Comparison of ENCODE assay signal across 1 cellular context in the genomic region with DNA sequence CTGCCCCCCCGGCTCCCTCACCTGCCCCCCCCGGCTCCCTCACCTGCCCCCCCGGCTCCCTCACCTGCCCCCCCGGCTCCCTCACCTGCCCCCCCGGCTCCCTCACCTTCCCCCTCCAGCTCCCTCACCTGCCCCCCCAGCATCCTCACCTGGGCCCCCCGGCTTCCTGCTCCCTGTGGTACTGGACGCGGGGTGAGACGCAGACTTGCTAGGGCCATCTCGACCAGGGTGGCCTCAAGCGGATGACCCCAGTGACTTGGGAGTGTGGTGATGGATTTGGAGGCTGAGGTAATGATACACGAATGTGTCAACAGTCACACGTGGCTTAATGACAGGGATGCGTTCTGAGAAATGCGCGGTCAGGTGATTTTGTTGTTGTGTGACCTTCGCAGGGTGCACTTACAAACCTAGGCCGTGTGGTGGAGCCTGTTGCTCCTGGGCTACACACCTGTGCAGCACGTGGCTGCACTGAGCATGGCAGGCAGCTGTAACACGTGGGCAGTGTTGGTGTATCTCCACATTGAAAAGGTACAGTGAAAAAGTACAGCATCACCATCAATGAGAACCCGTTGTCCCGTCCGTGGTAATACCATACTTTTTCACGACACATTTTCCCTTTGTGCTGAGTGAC.
A peak's percentile ranks its signal among the peaks of the same experiment; 100 is the strongest.
TF ChIP-seq lines count a peak whose summit lies in the region.

No MANE protein-coding gene starts in this region.

TF ChIP-seq in H1, 55 proteins besides CTCF, POLR2A, EP300 and RAD21:
- TF ChIP-seq SP4 (IDR thresholded peaks at IDR 0.05; ENCODE audit: low read length), result no peak
- TF ChIP-seq KDM5A (IDR thresholded peaks at IDR 0.05; ENCODE audit: low read length), result no peak
- no peak for TF ChIP-seq CTBP2 (IDR thresholded peaks at IDR 0.05; ENCODE audit: borderline replicate concordance, insufficient read depth, insufficient read length, low read length)
- TF ChIP-seq HDAC2 (IDR thresholded peaks at IDR 0.05; ENCODE audit: borderline replicate concordance in 1 of 2, low read depth in 2 of 2, low read length in 2 of 2), result no peak
- no peak for TF ChIP-seq TEAD4 (IDR thresholded peaks at IDR 0.05; ENCODE audit: low read depth, low read length)
- TF ChIP-seq RBBP5 (IDR thresholded peaks at IDR 0.05; ENCODE audit: borderline replicate concordance, low read depth, low read length), result no peak
- TF ChIP-seq USF2 (IDR thresholded peaks at IDR 0.05; ENCODE audit: low read length), result no peak
- TF ChIP-seq MAFK (IDR thresholded peaks at IDR 0.05; ENCODE audit: low read depth, low read length), result no peak
- TF ChIP-seq, protein P1, sequence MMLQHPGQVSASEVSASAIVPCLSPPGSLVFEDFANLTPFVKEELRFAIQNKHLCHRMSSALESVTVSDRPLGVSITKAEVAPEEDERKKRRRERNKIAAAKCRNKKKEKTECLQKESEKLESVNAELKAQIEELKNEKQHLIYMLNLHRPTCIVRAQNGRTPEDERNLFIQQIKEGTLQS (IDR thresholded peaks at IDR 0.05; ENCODE audit: insufficient read depth, low read depth, low read length), result no peak
- TF ChIP-seq, protein P2, sequence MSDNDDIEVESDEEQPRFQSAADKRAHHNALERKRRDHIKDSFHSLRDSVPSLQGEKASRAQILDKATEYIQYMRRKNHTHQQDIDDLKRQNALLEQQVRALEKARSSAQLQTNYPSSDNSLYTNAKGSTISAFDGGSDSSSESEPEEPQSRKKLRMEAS (IDR thresholded peaks at IDR 0.05), result peak; percentile 77
- no peak for TF ChIP-seq SP1 (IDR thresholded peaks at IDR 0.05; ENCODE audit: low read depth, low read length)
- TF ChIP-seq, protein P3, sequence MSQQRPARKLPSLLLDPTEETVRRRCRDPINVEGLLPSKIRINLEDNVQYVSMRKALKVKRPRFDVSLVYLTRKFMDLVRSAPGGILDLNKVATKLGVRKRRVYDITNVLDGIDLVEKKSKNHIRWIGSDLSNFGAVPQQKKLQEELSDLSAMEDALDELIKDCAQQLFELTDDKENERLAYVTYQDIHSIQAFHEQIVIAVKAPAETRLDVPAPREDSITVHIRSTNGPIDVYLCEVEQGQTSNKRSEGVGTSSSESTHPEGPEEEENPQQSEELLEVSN (IDR thresholded peaks at IDR 0.05), result peak; percentile 47
- TF ChIP-seq ATF2 (IDR thresholded peaks at IDR 0.05; ENCODE audit: low read length), result no peak
- TF ChIP-seq CBX8 (IDR thresholded peaks at IDR 0.05; ENCODE audit: borderline replicate concordance, low read depth, low read length), result no peak
- TF ChIP-seq CREB1 (IDR thresholded peaks at IDR 0.05), result no peak
- TF ChIP-seq JUND (IDR thresholded peaks at IDR 0.05; ENCODE audit: low read length), result no peak
